8 cellular contexts compared by ENCODE assay signal in genomic region chr5:115168829-115169391, GRCh38. TPM values are rescaled to one million over a fixed set of nuclear protein-coding genes. Genes with fewer than 3 reads are reported as not detected.
DNase-seq lines count a peak whose midpoint lies in the region; ATAC-seq, FAIRE-seq and TF ChIP-seq lines count a peak whose summit lies in the region.

No MANE protein-coding gene starts in this region.

- CTCF ChIA-PET in activated B cell treated with CpG ODN at 0.5 μM for 24 hours (lab: Charles Lee), result no interaction called here

- no peak for FAIRE-seq in HTR-8/SVneo (lab: Jason Lieb, UNC)

- no peaks in the 10 kb centered on the region for H3K36me3 ChIP-seq in left ventricle myocardium inferior

- peak overlapping the region; percentile 92 for H3K4me3 Mint-ChIP-seq in activated B cell treated with CpG ODN at 0.5 μM for 24 hours

- H3K4me1 ChIP-seq in left ventricle myocardium inferior, result peaks cover 27% of the 10 kb centered on the region

- DNase-seq in DMS79 treated with DMSO at 0.1 percent for 48 hours (lab: John Stamatoyannopoulos, UW) (peak; percentile 12), DMS79 (lab: John Stamatoyannopoulos, UW) (no peak), activated B cell treated with CpG ODN at 0.5 μM for 24 hours (no peak), left ventricle myocardium inferior (no peak), retinal pigment epithelial cell (ENCODE audit: low read depth) (no peak), activated gamma-delta T cell treated with Interleukin-2 at 50 U/mL for 16 hours (no peak), HTR-8/SVneo (ENCODE audit: insufficient read length, low spot score) (no peak)

- intact Hi-C loops in activated B cell treated with CpG ODN at 0.5 μM for 24 hours (cut with micrococcal nuclease), result loop anchor here (1.0 to 2.0 kb wide), 6 partner anchors 40 to 672 kb away; partner anchors contain the start of genes AP3S1, ATG12, CCDC112 and FEM1C
- intact Hi-C loops in left ventricle myocardium inferior (cut with micrococcal nuclease), result no loop called here

- peak overlapping the region; percentile 85 for H3K4me3 ChIP-seq in left ventricle myocardium inferior
- H3K4me3 ChIP-seq in retinal pigment epithelial cell (ENCODE audit: low read length), result peak overlapping the region; percentile 84

- peaks cover 35% of the 10 kb centered on the region for H3K27me3 Mint-ChIP-seq in activated B cell treated with CpG ODN at 0.5 μM for 24 hours

- no peak overlapping the region for H3K27ac ChIP-seq in left ventricle myocardium inferior (replicated peaks)

- H3K9me3 Mint-ChIP-seq in activated B cell treated with CpG ODN at 0.5 μM for 24 hours, result peaks cover 13% of the 10 kb centered on the region

- TF ChIP-seq CTCF in activated B cell treated with CpG ODN at 0.5 μM for 24 hours (IDR thresholded peaks at IDR 0.05) (no peak), left ventricle myocardium inferior (IDR thresholded peaks at IDR 0.05; ENCODE audit: borderline replicate concordance) (no peak), retinal pigment epithelial cell (conservative IDR thresholded peaks at IDR 0.05; ENCODE audit: low read depth, low read length) (no peak)

- peak; percentile 3 for ATAC-seq in HG03025 (IDR thresholded peaks at IDR 0.05; ENCODE audit: low FRiP score, unreplicated experiment)
- ATAC-seq in activated B cell treated with CpG ODN at 0.5 μM for 24 hours (ENCODE audit: low read depth), result no peak

- peak overlapping the region; percentile 69 for H3K27ac Mint-ChIP-seq in activated B cell treated with CpG ODN at 0.5 μM for 24 hours

- peaks cover 16% of the 10 kb centered on the region for H3K4me1 Mint-ChIP-seq in activated B cell treated with CpG ODN at 0.5 μM for 24 hours

- H3K36me3 Mint-ChIP-seq in activated B cell treated with CpG ODN at 0.5 μM for 24 hours (ENCODE audit: low read depth), result peaks cover 4% of the 10 kb centered on the region

- no peaks in the 10 kb centered on the region for H3K9me3 ChIP-seq in left ventricle myocardium inferior (replicated peaks)

- POLR2A ChIA-PET in activated B cell treated with CpG ODN at 0.5 μM for 24 hours (lab: Charles Lee), result interaction anchor here (0.6 to 1.5 kb wide), 5 partner anchors 40 to 1651 kb away, joined by 3 to 12 read pairs (median 4); partner anchors contain the start of genes FEM1C and PGGT1B

- peaks cover 89% of the 10 kb centered on the region for H3K27me3 ChIP-seq in left ventricle myocardium inferior (ENCODE audit: low read depth)

RNA-seq across cellular contexts. Expression of gene TRIM36, which starts 0.8 kb away (rescaled TPM):
- 7.5 and 8.9 TPM in 2 replicates for total RNA-seq in activated B cell treated with CpG ODN at 0.5 μM for 24 hours
- 0.44 TPM for total RNA-seq in left ventricle myocardium inferior
